ENCODE assay signal across 1 cellular context in the genomic region with DNA sequence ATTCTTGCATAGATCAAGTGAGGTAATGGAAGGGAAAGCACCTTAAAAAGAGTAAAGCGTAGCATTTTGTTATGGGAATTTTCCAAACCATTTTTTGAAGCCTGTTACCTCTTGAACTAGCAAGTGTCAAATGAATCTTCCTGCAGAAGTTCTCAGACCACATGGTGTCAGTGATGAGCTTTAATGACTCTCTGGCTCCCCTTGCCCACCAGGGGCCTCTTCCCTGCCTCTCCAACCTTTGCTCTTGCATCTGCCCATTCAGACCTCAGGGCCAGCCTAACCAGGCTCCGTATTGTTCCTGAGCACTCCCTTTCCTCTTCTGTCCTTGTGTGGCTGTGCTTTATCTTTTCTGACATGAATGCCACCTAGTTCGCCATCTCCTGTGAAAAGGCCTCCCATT.
TF ChIP-seq lines count a peak whose summit lies in the region.

No MANE protein-coding gene starts in this region.

TF ChIP-seq in HepG2, 621 proteins besides CTCF, POLR2A, EP300 and RAD21 (continued from another document and continues in another):
- TF ChIP-seq, protein P1, sequence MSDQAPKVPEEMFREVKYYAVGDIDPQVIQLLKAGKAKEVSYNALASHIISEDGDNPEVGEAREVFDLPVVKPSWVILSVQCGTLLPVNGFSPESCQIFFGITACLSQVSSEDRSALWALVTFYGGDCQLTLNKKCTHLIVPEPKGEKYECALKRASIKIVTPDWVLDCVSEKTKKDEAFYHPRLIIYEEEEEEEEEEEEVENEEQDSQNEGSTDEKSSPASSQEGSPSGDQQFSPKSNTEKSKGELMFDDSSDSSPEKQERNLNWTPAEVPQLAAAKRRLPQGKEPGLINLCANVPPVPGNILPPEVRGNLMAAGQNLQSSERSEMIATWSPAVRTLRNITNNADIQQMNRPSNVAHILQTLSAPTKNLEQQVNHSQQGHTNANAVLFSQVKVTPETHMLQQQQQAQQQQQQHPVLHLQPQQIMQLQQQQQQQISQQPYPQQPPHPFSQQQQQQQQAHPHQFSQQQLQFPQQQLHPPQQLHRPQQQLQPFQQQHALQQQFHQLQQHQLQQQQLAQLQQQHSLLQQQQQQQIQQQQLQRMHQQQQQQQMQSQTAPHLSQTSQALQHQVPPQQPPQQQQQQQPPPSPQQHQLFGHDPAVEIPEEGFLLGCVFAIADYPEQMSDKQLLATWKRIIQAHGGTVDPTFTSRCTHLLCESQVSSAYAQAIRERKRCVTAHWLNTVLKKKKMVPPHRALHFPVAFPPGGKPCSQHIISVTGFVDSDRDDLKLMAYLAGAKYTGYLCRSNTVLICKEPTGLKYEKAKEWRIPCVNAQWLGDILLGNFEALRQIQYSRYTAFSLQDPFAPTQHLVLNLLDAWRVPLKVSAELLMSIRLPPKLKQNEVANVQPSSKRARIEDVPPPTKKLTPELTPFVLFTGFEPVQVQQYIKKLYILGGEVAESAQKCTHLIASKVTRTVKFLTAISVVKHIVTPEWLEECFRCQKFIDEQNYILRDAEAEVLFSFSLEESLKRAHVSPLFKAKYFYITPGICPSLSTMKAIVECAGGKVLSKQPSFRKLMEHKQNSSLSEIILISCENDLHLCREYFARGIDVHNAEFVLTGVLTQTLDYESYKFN (CRISPR knock-in tag; conservative IDR thresholded peaks at IDR 0.05), result no peak
- peak; percentile 53 for TF ChIP-seq XRCC5 (optimal IDR thresholded peaks at IDR 0.05; ENCODE audit: low read length)
- peak; percentile 77; the same call in 1 of the 2 replicates for TF ChIP-seq ZNF205 (CRISPR knock-in tag; IDR thresholded peaks at IDR 0.05)
- TF ChIP-seq ZNF891 (CRISPR knock-in tag; IDR thresholded peaks at IDR 0.05), result no peak
- TF ChIP-seq ZNF567 (CRISPR knock-in tag; IDR thresholded peaks at IDR 0.05; ENCODE audit: borderline replicate concordance), result no peak
- TF ChIP-seq, protein P2, sequence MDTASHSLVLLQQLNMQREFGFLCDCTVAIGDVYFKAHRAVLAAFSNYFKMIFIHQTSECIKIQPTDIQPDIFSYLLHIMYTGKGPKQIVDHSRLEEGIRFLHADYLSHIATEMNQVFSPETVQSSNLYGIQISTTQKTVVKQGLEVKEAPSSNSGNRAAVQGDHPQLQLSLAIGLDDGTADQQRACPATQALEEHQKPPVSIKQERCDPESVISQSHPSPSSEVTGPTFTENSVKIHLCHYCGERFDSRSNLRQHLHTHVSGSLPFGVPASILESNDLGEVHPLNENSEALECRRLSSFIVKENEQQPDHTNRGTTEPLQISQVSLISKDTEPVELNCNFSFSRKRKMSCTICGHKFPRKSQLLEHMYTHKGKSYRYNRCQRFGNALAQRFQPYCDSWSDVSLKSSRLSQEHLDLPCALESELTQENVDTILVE (CRISPR knock-in tag; IDR thresholded peaks at IDR 0.05), result 0 out of 2 replicates have a peak, but pooled peaks have one; percentile 28
- TF ChIP-seq, protein P3, sequence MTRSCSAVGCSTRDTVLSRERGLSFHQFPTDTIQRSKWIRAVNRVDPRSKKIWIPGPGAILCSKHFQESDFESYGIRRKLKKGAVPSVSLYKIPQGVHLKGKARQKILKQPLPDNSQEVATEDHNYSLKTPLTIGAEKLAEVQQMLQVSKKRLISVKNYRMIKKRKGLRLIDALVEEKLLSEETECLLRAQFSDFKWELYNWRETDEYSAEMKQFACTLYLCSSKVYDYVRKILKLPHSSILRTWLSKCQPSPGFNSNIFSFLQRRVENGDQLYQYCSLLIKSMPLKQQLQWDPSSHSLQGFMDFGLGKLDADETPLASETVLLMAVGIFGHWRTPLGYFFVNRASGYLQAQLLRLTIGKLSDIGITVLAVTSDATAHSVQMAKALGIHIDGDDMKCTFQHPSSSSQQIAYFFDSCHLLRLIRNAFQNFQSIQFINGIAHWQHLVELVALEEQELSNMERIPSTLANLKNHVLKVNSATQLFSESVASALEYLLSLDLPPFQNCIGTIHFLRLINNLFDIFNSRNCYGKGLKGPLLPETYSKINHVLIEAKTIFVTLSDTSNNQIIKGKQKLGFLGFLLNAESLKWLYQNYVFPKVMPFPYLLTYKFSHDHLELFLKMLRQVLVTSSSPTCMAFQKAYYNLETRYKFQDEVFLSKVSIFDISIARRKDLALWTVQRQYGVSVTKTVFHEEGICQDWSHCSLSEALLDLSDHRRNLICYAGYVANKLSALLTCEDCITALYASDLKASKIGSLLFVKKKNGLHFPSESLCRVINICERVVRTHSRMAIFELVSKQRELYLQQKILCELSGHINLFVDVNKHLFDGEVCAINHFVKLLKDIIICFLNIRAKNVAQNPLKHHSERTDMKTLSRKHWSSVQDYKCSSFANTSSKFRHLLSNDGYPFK (CRISPR knock-in tag; IDR thresholded peaks at IDR 0.05; ENCODE audit: borderline replicate concordance), result 0 out of 2 replicates have a peak, but pooled peaks have one; percentile 29
- TF ChIP-seq ZNF790 (CRISPR knock-in tag; IDR thresholded peaks at IDR 0.05; ENCODE audit: borderline replicate concordance), result no peak
- TF ChIP-seq HNF4A (CRISPR knock-in tag; IDR thresholded peaks at IDR 0.05), result peak; percentile 80
- no peak for TF ChIP-seq ZNF292 (CRISPR knock-in tag; IDR thresholded peaks at IDR 0.05; ENCODE audit: borderline replicate concordance, low read depth)
- no peak for TF ChIP-seq ARNT (IDR thresholded peaks at IDR 0.05)
- peak; percentile 41; the same call in 1 of the 2 replicates for TF ChIP-seq ZMYM4 (CRISPR knock-in tag; IDR thresholded peaks at IDR 0.05)
- TF ChIP-seq, protein P4, sequence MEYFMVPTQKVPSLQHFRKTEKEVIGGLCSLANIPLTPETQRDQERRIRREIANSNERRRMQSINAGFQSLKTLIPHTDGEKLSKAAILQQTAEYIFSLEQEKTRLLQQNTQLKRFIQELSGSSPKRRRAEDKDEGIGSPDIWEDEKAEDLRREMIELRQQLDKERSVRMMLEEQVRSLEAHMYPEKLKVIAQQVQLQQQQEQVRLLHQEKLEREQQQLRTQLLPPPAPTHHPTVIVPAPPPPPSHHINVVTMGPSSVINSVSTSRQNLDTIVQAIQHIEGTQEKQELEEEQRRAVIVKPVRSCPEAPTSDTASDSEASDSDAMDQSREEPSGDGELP (IDR thresholded peaks at IDR 0.05; ENCODE audit: borderline replicate concordance, low read depth), result no peak
- TF ChIP-seq NCOA5 (CRISPR knock-in tag; IDR thresholded peaks at IDR 0.05), result no peak
- TF ChIP-seq SYNCRIP (IDR thresholded peaks at IDR 0.05; ENCODE audit: insufficient read depth, low read depth, low read length), result no peak
- TF ChIP-seq ZNF207 (IDR thresholded peaks at IDR 0.05; ENCODE audit: borderline replicate concordance), result no peak
- 0 out of 2 replicates have a peak, but pooled peaks have one; percentile 34 for TF ChIP-seq ERF (CRISPR knock-in tag; IDR thresholded peaks at IDR 0.05)
- TF ChIP-seq, protein P5, sequence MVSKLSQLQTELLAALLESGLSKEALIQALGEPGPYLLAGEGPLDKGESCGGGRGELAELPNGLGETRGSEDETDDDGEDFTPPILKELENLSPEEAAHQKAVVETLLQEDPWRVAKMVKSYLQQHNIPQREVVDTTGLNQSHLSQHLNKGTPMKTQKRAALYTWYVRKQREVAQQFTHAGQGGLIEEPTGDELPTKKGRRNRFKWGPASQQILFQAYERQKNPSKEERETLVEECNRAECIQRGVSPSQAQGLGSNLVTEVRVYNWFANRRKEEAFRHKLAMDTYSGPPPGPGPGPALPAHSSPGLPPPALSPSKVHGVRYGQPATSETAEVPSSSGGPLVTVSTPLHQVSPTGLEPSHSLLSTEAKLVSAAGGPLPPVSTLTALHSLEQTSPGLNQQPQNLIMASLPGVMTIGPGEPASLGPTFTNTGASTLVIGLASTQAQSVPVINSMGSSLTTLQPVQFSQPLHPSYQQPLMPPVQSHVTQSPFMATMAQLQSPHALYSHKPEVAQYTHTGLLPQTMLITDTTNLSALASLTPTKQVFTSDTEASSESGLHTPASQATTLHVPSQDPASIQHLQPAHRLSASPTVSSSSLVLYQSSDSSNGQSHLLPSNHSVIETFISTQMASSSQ (IDR thresholded peaks at IDR 0.05; ENCODE audit: low read depth), result no peak
- TF ChIP-seq, protein P5 (CRISPR knock-in tag; IDR thresholded peaks at IDR 0.05; ENCODE audit: borderline replicate concordance), result no peak
- no peak for TF ChIP-seq FOXA1 (IDR thresholded peaks at IDR 0.05)
- TF ChIP-seq FOXA1 (CRISPR knock-in tag; IDR thresholded peaks at IDR 0.05), result no peak
- no peak for TF ChIP-seq NR1H2 (CRISPR knock-in tag; IDR thresholded peaks at IDR 0.05; ENCODE audit: borderline replicate concordance, low read depth)
- TF ChIP-seq, protein P6, sequence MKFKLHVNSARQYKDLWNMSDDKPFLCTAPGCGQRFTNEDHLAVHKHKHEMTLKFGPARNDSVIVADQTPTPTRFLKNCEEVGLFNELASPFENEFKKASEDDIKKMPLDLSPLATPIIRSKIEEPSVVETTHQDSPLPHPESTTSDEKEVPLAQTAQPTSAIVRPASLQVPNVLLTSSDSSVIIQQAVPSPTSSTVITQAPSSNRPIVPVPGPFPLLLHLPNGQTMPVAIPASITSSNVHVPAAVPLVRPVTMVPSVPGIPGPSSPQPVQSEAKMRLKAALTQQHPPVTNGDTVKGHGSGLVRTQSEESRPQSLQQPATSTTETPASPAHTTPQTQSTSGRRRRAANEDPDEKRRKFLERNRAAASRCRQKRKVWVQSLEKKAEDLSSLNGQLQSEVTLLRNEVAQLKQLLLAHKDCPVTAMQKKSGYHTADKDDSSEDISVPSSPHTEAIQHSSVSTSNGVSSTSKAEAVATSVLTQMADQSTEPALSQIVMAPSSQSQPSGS (CRISPR knock-in tag; IDR thresholded peaks at IDR 0.05), result no peak
- TF ChIP-seq, protein P7, sequence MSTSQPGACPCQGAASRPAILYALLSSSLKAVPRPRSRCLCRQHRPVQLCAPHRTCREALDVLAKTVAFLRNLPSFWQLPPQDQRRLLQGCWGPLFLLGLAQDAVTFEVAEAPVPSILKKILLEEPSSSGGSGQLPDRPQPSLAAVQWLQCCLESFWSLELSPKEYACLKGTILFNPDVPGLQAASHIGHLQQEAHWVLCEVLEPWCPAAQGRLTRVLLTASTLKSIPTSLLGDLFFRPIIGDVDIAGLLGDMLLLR (CRISPR knock-in tag; IDR thresholded peaks at IDR 0.05), result no peak
- TF ChIP-seq ZNF331 (CRISPR knock-in tag; IDR thresholded peaks at IDR 0.05), result peak; percentile 57; the same call in 1 of the 2 replicates
- TF ChIP-seq, protein P8, sequence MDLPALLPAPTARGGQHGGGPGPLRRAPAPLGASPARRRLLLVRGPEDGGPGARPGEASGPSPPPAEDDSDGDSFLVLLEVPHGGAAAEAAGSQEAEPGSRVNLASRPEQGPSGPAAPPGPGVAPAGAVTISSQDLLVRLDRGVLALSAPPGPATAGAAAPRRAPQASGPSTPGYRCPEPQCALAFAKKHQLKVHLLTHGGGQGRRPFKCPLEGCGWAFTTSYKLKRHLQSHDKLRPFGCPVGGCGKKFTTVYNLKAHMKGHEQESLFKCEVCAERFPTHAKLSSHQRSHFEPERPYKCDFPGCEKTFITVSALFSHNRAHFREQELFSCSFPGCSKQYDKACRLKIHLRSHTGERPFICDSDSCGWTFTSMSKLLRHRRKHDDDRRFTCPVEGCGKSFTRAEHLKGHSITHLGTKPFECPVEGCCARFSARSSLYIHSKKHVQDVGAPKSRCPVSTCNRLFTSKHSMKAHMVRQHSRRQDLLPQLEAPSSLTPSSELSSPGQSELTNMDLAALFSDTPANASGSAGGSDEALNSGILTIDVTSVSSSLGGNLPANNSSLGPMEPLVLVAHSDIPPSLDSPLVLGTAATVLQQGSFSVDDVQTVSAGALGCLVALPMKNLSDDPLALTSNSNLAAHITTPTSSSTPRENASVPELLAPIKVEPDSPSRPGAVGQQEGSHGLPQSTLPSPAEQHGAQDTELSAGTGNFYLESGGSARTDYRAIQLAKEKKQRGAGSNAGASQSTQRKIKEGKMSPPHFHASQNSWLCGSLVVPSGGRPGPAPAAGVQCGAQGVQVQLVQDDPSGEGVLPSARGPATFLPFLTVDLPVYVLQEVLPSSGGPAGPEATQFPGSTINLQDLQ (CRISPR knock-in tag; IDR thresholded peaks at IDR 0.05), result no peak
- TF ChIP-seq STAG1 (CRISPR knock-in tag; IDR thresholded peaks at IDR 0.05), result peak; percentile 82
- no peak for TF ChIP-seq BCL6 (CRISPR knock-in tag; IDR thresholded peaks at IDR 0.05)
- TF ChIP-seq, protein P9, sequence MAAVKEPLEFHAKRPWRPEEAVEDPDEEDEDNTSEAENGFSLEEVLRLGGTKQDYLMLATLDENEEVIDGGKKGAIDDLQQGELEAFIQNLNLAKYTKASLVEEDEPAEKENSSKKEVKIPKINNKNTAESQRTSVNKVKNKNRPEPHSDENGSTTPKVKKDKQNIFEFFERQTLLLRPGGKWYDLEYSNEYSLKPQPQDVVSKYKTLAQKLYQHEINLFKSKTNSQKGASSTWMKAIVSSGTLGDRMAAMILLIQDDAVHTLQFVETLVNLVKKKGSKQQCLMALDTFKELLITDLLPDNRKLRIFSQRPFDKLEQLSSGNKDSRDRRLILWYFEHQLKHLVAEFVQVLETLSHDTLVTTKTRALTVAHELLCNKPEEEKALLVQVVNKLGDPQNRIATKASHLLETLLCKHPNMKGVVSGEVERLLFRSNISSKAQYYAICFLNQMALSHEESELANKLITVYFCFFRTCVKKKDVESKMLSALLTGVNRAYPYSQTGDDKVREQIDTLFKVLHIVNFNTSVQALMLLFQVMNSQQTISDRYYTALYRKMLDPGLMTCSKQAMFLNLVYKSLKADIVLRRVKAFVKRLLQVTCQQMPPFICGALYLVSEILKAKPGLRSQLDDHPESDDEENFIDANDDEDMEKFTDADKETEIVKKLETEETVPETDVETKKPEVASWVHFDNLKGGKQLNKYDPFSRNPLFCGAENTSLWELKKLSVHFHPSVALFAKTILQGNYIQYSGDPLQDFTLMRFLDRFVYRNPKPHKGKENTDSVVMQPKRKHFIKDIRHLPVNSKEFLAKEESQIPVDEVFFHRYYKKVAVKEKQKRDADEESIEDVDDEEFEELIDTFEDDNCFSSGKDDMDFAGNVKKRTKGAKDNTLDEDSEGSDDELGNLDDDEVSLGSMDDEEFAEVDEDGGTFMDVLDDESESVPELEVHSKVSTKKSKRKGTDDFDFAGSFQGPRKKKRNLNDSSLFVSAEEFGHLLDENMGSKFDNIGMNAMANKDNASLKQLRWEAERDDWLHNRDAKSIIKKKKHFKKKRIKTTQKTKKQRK (IDR thresholded peaks at IDR 0.05; ENCODE audit: low read length), result no peak
- TF ChIP-seq ZNF136 (CRISPR knock-in tag; IDR thresholded peaks at IDR 0.05; ENCODE audit: low read depth), result no peak
- no peak for TF ChIP-seq ZNF781 (CRISPR knock-in tag; IDR thresholded peaks at IDR 0.05; ENCODE audit: borderline replicate concordance, not compliant biosample characterization)
- peak; percentile 66 for TF ChIP-seq HNF4G (IDR thresholded peaks at IDR 0.05; ENCODE audit: borderline replicate concordance, low read depth, low read length)
- TF ChIP-seq HNF4G (CRISPR knock-in tag; IDR thresholded peaks at IDR 0.05; ENCODE audit: borderline replicate concordance, low read depth), result no peak
- TF ChIP-seq ZNF530 (CRISPR knock-in tag; IDR thresholded peaks at IDR 0.05; ENCODE audit: low read depth), result no peak
- TF ChIP-seq TEAD3 (CRISPR knock-in tag; optimal IDR thresholded peaks at IDR 0.05; ENCODE audit: borderline replicate concordance), result no peak
- TF ChIP-seq ATF7-NPFF (CRISPR knock-in tag; IDR thresholded peaks at IDR 0.05; ENCODE audit: low read depth), result 0 out of 2 replicates have a peak, but pooled peaks have one; percentile 28
- no peak for TF ChIP-seq HCFC1 (IDR thresholded peaks at IDR 0.05; ENCODE audit: low read depth, low read length)
